In the genomic region with DNA sequence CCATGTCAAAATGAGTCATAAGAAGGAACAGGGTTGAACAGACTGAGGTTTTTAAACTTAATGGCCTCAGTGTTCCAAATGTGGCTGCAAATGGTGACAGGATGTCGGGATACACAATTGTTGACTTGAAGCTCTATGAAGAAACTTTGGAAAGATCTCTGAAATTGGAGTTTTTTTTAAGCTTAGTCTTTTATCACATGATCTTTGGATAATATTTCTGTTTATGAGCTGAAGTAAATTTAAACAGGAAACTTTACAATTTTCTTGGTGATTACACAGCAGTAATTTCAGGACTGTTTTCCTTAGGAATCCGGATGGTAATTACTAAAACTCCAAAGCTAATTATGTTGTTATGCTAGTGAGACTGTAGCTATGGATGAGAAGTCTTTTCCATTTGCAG, we compare ENCODE assay signal across 23 cellular contexts.
"Had no signal": no experiment of that assay in that cellular context is flagged by ENCODE, and none has a peak within 500 bp of the region (broad histone marks: within the 10 kb centered on the region; RNA-seq: fewer than 3 reads in every experiment).

No MANE protein-coding gene starts in this region.

- H3K27me3 ChIP-seq: ascending aorta, cardiac muscle cell, esophagus squamous epithelium, gastrocnemius medialis, neural progenitor cell, tibial nerve had no signal

- H3K4me2 ChIP-seq: neural progenitor cell had no signal

- H3K36me3 ChIP-seq: ascending aorta, cardiac muscle cell, esophagus squamous epithelium, gastrocnemius medialis, neural progenitor cell, tibial nerve had no signal

- H3K4me3 ChIP-seq: ascending aorta, cardiac muscle cell, coronary artery, esophagus squamous epithelium, gastrocnemius medialis, neural progenitor cell, tibial nerve had no signal

- H3K27ac ChIP-seq: ascending aorta, cardiac muscle cell, coronary artery, esophagus squamous epithelium, gastrocnemius medialis, neural progenitor cell, tibial nerve had no signal

- H3K4me1 ChIP-seq: ascending aorta, esophagus squamous epithelium, gastrocnemius medialis, neural progenitor cell had no signal

- DNase-seq: activated CD4-positive, alpha-beta T cell treated with anti-CD3 and anti-CD28 coated beads for 4 hours; activated CD4-positive, alpha-beta T cell treated with anti-CD3 and anti-CD28 coated beads, Interleukin-2, amount 50 U/mL, for 4 hours; activated CD4-positive, CD25-positive, alpha-beta regulatory T cell; activated effector memory CD4-positive, alpha-beta T cell treated with Interleukin-2 at 50 U/mL for 16 hours; activated naive CD4-positive, alpha-beta T cell treated with Interleukin-2 at 50 U/mL for 16 hours; activated naive CD8-positive, alpha-beta T cell treated with anti-CD3 and anti-CD28 coated beads for 36 hours; cerebellar nuclear complex; esophagus squamous epithelium; gastrocnemius medialis; glutamatergic neuron; mammary epithelial cell; midbrain; naive thymus-derived CD4-positive, alpha-beta T cell; occipital lobe; posterior cingulate gyrus; right cardiac atrium; stimulated activated CD4-positive, alpha-beta T cell treated with anti-CD3 and anti-CD28 coated beads, Interleukin-2, amount 100 ng/mL, for 48 hours; stimulated activated naive CD4-positive, alpha-beta T cell treated with Interleukin-2 at 50 U/mL for 16 hours had no signal

- H3K9me3 ChIP-seq: ascending aorta, esophagus squamous epithelium, gastrocnemius medialis had no signal

- ATAC-seq: gastrocnemius medialis; naive thymus-derived CD4-positive, alpha-beta T cell; right cardiac atrium had no signal

- H2AFZ ChIP-seq: neural progenitor cell had no signal
